9 cellular contexts compared by ENCODE assay signal in the genomic region with DNA sequence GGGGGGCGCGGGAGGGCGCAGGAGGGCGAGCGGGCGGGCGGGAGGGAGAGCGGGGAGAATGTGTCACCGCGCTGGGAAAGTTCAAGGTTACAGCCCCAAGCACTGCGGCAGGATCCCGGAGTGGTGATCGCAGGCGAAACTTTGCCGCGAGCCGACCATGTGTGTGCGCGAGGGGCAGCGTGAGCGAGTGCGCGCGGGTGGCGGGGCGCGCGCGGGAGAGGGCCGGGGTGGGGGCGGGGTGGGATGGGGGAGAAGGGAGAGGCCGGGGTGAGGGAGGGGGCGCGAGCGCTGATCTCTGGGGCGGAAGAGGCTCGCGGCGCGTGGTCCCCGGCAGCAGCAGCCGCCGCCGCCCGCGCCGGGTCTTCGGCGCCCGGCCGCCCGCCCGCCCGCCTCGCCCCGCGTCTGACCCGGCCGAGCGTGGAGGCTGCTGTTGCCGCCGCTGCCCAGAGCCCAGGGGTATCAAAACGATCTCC. TPM values are rescaled to one million over a fixed set of nuclear protein-coding genes. Genes with fewer than 3 reads are reported as not detected.
DNase-seq lines count a peak whose midpoint lies in the region; ATAC-seq, FAIRE-seq and TF ChIP-seq lines count a peak whose summit lies in the region.
"Had no signal": no experiment of that assay in that cellular context is flagged by ENCODE, and none has a peak within 500 bp of the region (broad histone marks: within the 10 kb centered on the region; RNA-seq: fewer than 3 reads in every experiment).

NFIB (minus strand) TSS at position 191 of the 473 bp plus-strand sequence. CDS start 630 bp downstream, outside the sequence.

- FAIRE-seq in HTR-8/SVneo (lab: Jason Lieb, UNC) (no peak), frontal cortex (lab: Jason Lieb, UNC) (no peak)

- H3K36me3 Mint-ChIP-seq in activated CD4-positive, alpha-beta memory T cell treated with anti-CD3 and anti-CD28 coated beads, Interleukin-2, amount 10 ng/mL, durations not matched to agents 7 days and 5 days (ENCODE audit: low read depth): peaks cover 12% of the 10 kb centered on the region
- H3K36me3 Mint-ChIP-seq in neural progenitor cell: no peaks in the 10 kb centered on the region

- no peak for ATAC-seq in GM21717 (IDR thresholded peaks at IDR 0.05; ENCODE audit: unreplicated experiment)
- no peak for ATAC-seq in GM18502 (IDR thresholded peaks at IDR 0.05; ENCODE audit: poor library complexity, unreplicated experiment)

- POLR2A ChIA-PET in activated CD4-positive, alpha-beta memory T cell treated with anti-CD3 and anti-CD28 coated beads, Interleukin-2, amount 10 ng/mL, durations not matched to agents 7 days and 5 days (lab: Charles Lee): no interaction called here

- no peak within 1 kb of the TSS for H3K27ac ChIP-seq in neural progenitor cell

- H3K79me2 ChIP-seq in neural progenitor cell (ENCODE audit: low read depth): peaks cover 7% of the 10 kb centered on the region

- H4K20me1 ChIP-seq in neural progenitor cell (ENCODE audit: low read depth): peaks cover 32% of the 10 kb centered on the region

- H3K4me1 Mint-ChIP-seq in activated CD4-positive, alpha-beta memory T cell treated with anti-CD3 and anti-CD28 coated beads, Interleukin-2, amount 10 ng/mL, durations not matched to agents 7 days and 5 days: peaks cover 26% of the 10 kb centered on the region
- H3K4me1 Mint-ChIP-seq in neural progenitor cell: peaks cover 41% of the 10 kb centered on the region

- H3K9ac ChIP-seq in neural progenitor cell: no peak within 1 kb of the TSS

- CTCF ChIA-PET in activated CD4-positive, alpha-beta memory T cell treated with anti-CD3 and anti-CD28 coated beads, Interleukin-2, amount 10 ng/mL, durations not matched to agents 7 days and 5 days (lab: Charles Lee): no interaction called here

- peak within 1 kb of the TSS; percentile 77 for H2AFZ ChIP-seq in neural progenitor cell (replicated peaks)

- H3K9me3 ChIP-seq in neural progenitor cell (ENCODE audit: low read depth): no peaks in the 10 kb centered on the region

- H3K27me3 Mint-ChIP-seq in activated CD4-positive, alpha-beta memory T cell treated with anti-CD3 and anti-CD28 coated beads, Interleukin-2, amount 10 ng/mL, durations not matched to agents 7 days and 5 days: peaks cover 69% of the 10 kb centered on the region
- peaks cover 35% of the 10 kb centered on the region for H3K27me3 Mint-ChIP-seq in neural progenitor cell (ENCODE audit: insufficient read depth, low read depth)

- peaks cover 11% of the 10 kb centered on the region for H3K4me1 ChIP-seq in neural progenitor cell

- no peaks in the 10 kb centered on the region for H3K9me3 Mint-ChIP-seq in activated CD4-positive, alpha-beta memory T cell treated with anti-CD3 and anti-CD28 coated beads, Interleukin-2, amount 10 ng/mL, durations not matched to agents 7 days and 5 days
- H3K9me3 Mint-ChIP-seq in neural progenitor cell: no peaks in the 10 kb centered on the region

- peak within 1 kb of the TSS; percentile 62 for H3K4me3 ChIP-seq in neural progenitor cell

- H3K27ac Mint-ChIP-seq in activated CD4-positive, alpha-beta memory T cell treated with anti-CD3 and anti-CD28 coated beads, Interleukin-2, amount 10 ng/mL, durations not matched to agents 7 days and 5 days: no peak within 1 kb of the TSS
- peak within 1 kb of the TSS; percentile 96 for H3K27ac Mint-ChIP-seq in neural progenitor cell

- H3K36me3 ChIP-seq in neural progenitor cell: no peaks in the 10 kb centered on the region

- TF ChIP-seq CTCF in neural progenitor cell (IDR thresholded peaks at IDR 0.05): no peak

- DNase-seq in COR-L47 (lab: John Stamatoyannopoulos, UW) (peak; percentile 67), HTR-8/SVneo (ENCODE audit: insufficient read length, low spot score) (peak; percentile 3), frontal cortex (ENCODE audit: low spot score in 2 of 2) (peak; percentile 61 to 81), neural progenitor cell (ENCODE audit: low spot score) (peak; percentile 59)
- no peak for DNase-seq in activated CD4-positive, alpha-beta memory T cell treated with anti-CD3 and anti-CD28 coated beads, Interleukin-2, amount 10 ng/mL, durations not matched to agents 7 days and 5 days
- no peak for DNase-seq in activated naive CD4-positive, alpha-beta T cell (lab: John Stamatoyannopoulos, UW)

- peaks cover 91% of the 10 kb centered on the region for H3K27me3 ChIP-seq in neural progenitor cell

- H3F3A ChIP-seq in neural progenitor cell (ENCODE audit: low read depth): peaks cover 5% of the 10 kb centered on the region

- peak within 1 kb of the TSS; percentile 79 for H3K4me2 ChIP-seq in neural progenitor cell

- H3K4me3 Mint-ChIP-seq in activated CD4-positive, alpha-beta memory T cell treated with anti-CD3 and anti-CD28 coated beads, Interleukin-2, amount 10 ng/mL, durations not matched to agents 7 days and 5 days: peak within 1 kb of the TSS; percentile 66
- peak within 1 kb of the TSS; percentile 96 for H3K4me3 Mint-ChIP-seq in neural progenitor cell

RNA-seq across cellular contexts. Expression of gene NFIB, which starts in this region (rescaled TPM):
- total RNA-seq in activated CD4-positive, alpha-beta memory T cell treated with anti-CD3 and anti-CD28 coated beads, Interleukin-2, amount 10 ng/mL, durations not matched to agents 7 days and 5 days: not detected
- total RNA-seq in frontal cortex (104 TPM), neural progenitor cell (ENCODE audit: low replicate concordance) (0.30 and 0.40 TPM in 2 replicates)
- total RNA-seq: T-helper 1 cell treated with Interleukin-12 subunit alpha and Interleukin-12 subunit beta and Interleukin-4 antibody, amounts not matched to agents 30 ng/mL and 1 ng/mL, for 36 hours had no signal

Comparison
In these comparisons a context has a peak if more than half of its experiments do, and no peak if none do; other contexts are left out.
1. RNA of gene NFIB (total RNA-seq): 104 TPM in frontal cortex (single experiment); 0.30 to 0.40 TPM in neural progenitor cell and not detected in activated CD4-positive, alpha-beta memory T cell treated with anti-CD3 and anti-CD28 coated beads, Interleukin-2, amount 10 ng/mL, durations not matched to agents 7 days and 5 days; every median in the first group is over 10 times any median in the second.
2. Peak in DNase-seq, H3K4me3 ChIP-seq and H3K4me2 ChIP-seq in neural progenitor cell; RNA of the gene not detected or under 1 TPM.
3. DNase-seq: peak in COR-L47 (single experiment), HTR-8/SVneo (single experiment) and frontal cortex (2 of 2); none in activated CD4-positive, alpha-beta memory T cell treated with anti-CD3 and anti-CD28 coated beads, Interleukin-2, amount 10 ng/mL, durations not matched to agents 7 days and 5 days (single experiment) and activated naive CD4-positive, alpha-beta T cell (0 of 4).